Comparison of ENCODE assay signal across 1 cellular context in genomic region chr14:100871234-100872186, GRCh38.
TF ChIP-seq lines count a peak whose summit lies in the region.

No MANE protein-coding gene starts in this region.

TF ChIP-seq in K562, 482 proteins besides CTCF, POLR2A, EP300 and RAD21 (continued from another document and continues in another):
- TF ChIP-seq ZBTB40 (IDR thresholded peaks at IDR 0.05) (peak; percentile 75), ZBTB40 (CRISPR knock-in tag; IDR thresholded peaks at IDR 0.05) (no peak), FOXJ2 (tag; IDR thresholded peaks at IDR 0.05) (no peak), TSHZ1 (CRISPR knock-in tag; IDR thresholded peaks at IDR 0.05) (no peak), FOXK1 (CRISPR knock-in tag; IDR thresholded peaks at IDR 0.05; ENCODE audit: borderline replicate concordance) (no peak), DNMT1 (IDR thresholded peaks at IDR 0.05) (no peak), SNRNP70 (optimal IDR thresholded peaks at IDR 0.05; ENCODE audit: low read depth, low read length) (no peak), ZNF445 (CRISPR knock-in tag; IDR thresholded peaks at IDR 0.05; ENCODE audit: low read depth) (no peak), ZNF407 (IDR thresholded peaks at IDR 0.05; ENCODE audit: low read depth) (no peak), POLR2G (IDR thresholded peaks at IDR 0.05; ENCODE audit: low read depth, low read length) (no peak), ZNF511 (CRISPR knock-in tag; IDR thresholded peaks at IDR 0.05) (no peak), KDM5B (IDR thresholded peaks at IDR 0.05; ENCODE audit: insufficient replicate concordance, low read depth, low read length) (no peak), ELK3 (CRISPR knock-in tag; IDR thresholded peaks at IDR 0.05) (no peak), TEAD2 (tag; IDR thresholded peaks at IDR 0.05) (no peak), PBX2 (CRISPR knock-in tag; IDR thresholded peaks at IDR 0.05; ENCODE audit: low read depth) (no peak), PBX2 (tag; conservative IDR thresholded peaks at IDR 0.05; ENCODE audit: low read depth) (no peak), CHD2 (IDR thresholded peaks at IDR 0.05; ENCODE audit: low read depth, low read length) (no peak), GATA2 (CRISPR knock-in tag; IDR thresholded peaks at IDR 0.05) (peak; percentile 67), FOXM1 (IDR thresholded peaks at IDR 0.05; ENCODE audit: low read depth) (no peak), FOXM1 (CRISPR knock-in tag; IDR thresholded peaks at IDR 0.05; ENCODE audit: low read depth) (0 out of 2 replicates have a peak, but pooled peaks have one; percentile 43), ZBTB43 (CRISPR knock-in tag; IDR thresholded peaks at IDR 0.05) (no peak), ZNF384 (IDR thresholded peaks at IDR 0.05; ENCODE audit: low read depth, low read length) (no peak), CEBPB (tag; IDR thresholded peaks at IDR 0.05) (no peak), CREB1 (IDR thresholded peaks at IDR 0.05) (no peak), CREB1 (CRISPR knock-in tag; IDR thresholded peaks at IDR 0.05) (no peak; the same call in 1 of the 2 replicates), SRF (CRISPR knock-in tag; IDR thresholded peaks at IDR 0.05) (peak in 1 of 2 experiments; percentile 29; a peak in 1 of 4 replicates), MED1 (CRISPR knock-in tag; IDR thresholded peaks at IDR 0.05; ENCODE audit: borderline replicate concordance) (no peak), HDAC3 (IDR thresholded peaks at IDR 0.05; ENCODE audit: borderline replicate concordance, partially characterized antibody) (no peak), MIER1 (IDR thresholded peaks at IDR 0.05; ENCODE audit: low read depth) (no peak), TARDBP (IDR thresholded peaks at IDR 0.05) (no peak), SNIP1 (IDR thresholded peaks at IDR 0.05; ENCODE audit: low read depth) (no peak)
